1 cellular context compared by ENCODE assay signal in the genomic region with DNA sequence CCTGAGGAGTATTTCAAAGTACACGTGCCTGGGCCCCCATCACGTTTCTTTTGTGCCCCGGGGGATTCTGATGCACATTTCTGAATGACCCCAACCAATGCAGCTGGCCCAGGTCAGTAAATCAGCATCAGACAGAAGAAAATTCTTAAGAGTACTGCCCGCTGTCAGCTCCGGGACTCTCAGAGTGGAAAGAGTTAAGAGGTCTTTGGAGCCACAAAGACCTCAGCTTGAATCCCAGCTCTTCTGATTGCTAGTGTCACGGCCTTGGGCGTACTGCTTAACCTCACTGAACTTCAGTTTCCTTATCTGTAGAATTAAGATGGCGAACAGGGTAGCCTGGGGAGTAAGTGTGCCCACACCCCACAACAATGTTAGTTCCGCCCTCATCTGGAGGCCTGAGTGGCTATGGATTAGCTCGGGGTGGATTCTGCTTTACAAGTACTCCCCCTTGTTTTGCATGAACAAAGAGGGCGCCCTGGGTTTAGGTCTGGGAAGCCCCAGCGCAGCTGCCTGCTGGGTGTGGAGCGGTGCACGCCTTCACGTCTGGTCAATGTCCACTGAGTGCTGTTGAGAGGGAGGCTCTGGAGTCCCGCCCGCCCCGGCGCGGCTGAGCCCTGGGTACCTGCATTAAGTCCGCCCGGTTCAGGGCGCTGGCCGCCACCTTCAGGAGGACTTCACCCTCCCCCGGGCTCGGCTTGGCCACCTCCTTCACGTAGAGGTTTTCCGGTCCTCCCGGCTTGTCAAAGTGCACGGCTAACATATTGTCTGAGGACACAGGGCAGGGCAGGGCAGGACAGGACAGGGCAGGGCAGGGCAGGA.
A peak's percentile ranks its signal among the peaks of the same experiment; 100 is the strongest.
TF ChIP-seq lines count a peak whose summit lies in the region.

No MANE protein-coding gene starts in this region.

TF ChIP-seq in K562, 482 proteins besides CTCF, POLR2A, EP300 and RAD21 (continued from another document):
- TF ChIP-seq, protein P1, sequence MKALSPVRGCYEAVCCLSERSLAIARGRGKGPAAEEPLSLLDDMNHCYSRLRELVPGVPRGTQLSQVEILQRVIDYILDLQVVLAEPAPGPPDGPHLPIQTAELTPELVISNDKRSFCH (CRISPR knock-in tag; IDR thresholded peaks at IDR 0.05), result no peak
- TF ChIP-seq, protein P1 (tag; IDR thresholded peaks at IDR 0.05), result peak; percentile 31; the same call in 1 of the 2 replicates
- TF ChIP-seq TCF7 (IDR thresholded peaks at IDR 0.05; ENCODE audit: borderline replicate concordance), result peak; percentile 43; the same call in 1 of the 2 replicates
- peak; percentile 80 to 89 for TF ChIP-seq KDM1A (IDR thresholded peaks at IDR 0.05)
